In genomic region chr2:64945973-64946736, GRCh38 we compare ENCODE assay signal across 8 cellular contexts. TPM values are rescaled to one million over a fixed set of nuclear protein-coding genes. Genes with fewer than 3 reads are reported as not detected.
DNase-seq lines count a peak whose midpoint lies in the region; ATAC-seq and TF ChIP-seq lines count a peak whose summit lies in the region.

No MANE protein-coding gene starts in this region.

- H3K27me3 Mint-ChIP-seq in endothelial cell (ENCODE audit: unreplicated experiment) (peaks cover 2% of the 10 kb centered on the region), WTC11 (ENCODE audit: low read depth) (no peaks in the 10 kb centered on the region; the same call in 1 of the 2 replicates)

- no peak overlapping the region for H3K27ac Mint-ChIP-seq in endothelial cell (ENCODE audit: unreplicated experiment)
- no peak overlapping the region for H3K27ac Mint-ChIP-seq in WTC11

- POLR2A ChIA-PET in WTC11 (lab: Charles Lee) = no interaction called here

- TF ChIP-seq CTCF in AG10803 (conservative IDR thresholded peaks at IDR 0.05; ENCODE audit: low read length) (no peak), endothelial cell (IDR thresholded peaks at IDR 0.05; ENCODE audit: unreplicated experiment) (no peak), WTC11 (IDR thresholded peaks at IDR 0.05) (no peak)

- H3K9me3 Mint-ChIP-seq in endothelial cell (ENCODE audit: unreplicated experiment) (no peaks in the 10 kb centered on the region), WTC11 (no peaks in the 10 kb centered on the region)

- DNase-seq in AG10803 (ENCODE audit: low read depth) = peak; percentile 44
- DNase-seq in activated CD4-positive, CD25-positive, alpha-beta regulatory T cell treated with anti-CD3 and anti-CD28 coated beads, Interleukin-2, amount 50 U/mL, for 72 hours = peak; percentile 74
- peak; percentile 21 for DNase-seq in endothelial cell (ENCODE audit: low spot score)
- peak; percentile 29 for DNase-seq in stimulated activated CD8-positive, alpha-beta memory T cell treated with anti-CD3 and anti-CD28 coated beads, Interleukin-15, amount 100 ng/mL, for 24 hours (ENCODE audit: low read depth)
- no peak for DNase-seq in NCI-H1436 treated with DMSO at 0.1 percent for 48 hours (lab: John Stamatoyannopoulos, UW)
- no peak for DNase-seq in WTC11 (ENCODE audit: low spot score)

- H3K4me3 Mint-ChIP-seq in endothelial cell (ENCODE audit: unreplicated experiment) = no peak overlapping the region
- no peak overlapping the region for H3K4me3 Mint-ChIP-seq in WTC11

- CTCF ChIA-PET in WTC11 (lab: Charles Lee) = interaction anchor here (0.6 to 1.7 kb wide), 4 partner anchors 24 to 176 kb away, joined by 3 to 6 read pairs (median 4); no protein-coding TSS in a partner anchor

- H3K36me3 Mint-ChIP-seq in endothelial cell (ENCODE audit: low read depth, unreplicated experiment) (no peaks in the 10 kb centered on the region), WTC11 (no peaks in the 10 kb centered on the region)

- H3K4me1 Mint-ChIP-seq in endothelial cell (ENCODE audit: unreplicated experiment) (peaks cover 14% of the 10 kb centered on the region), WTC11 (peaks cover 22% of the 10 kb centered on the region)

- H3K4me3 ChIP-seq in AG10803 (ENCODE audit: low read length) = no peak overlapping the region

- ATAC-seq in GM19351 (IDR thresholded peaks at IDR 0.05; ENCODE audit: unreplicated experiment) = peak; percentile 92
- ATAC-seq in HG03432 (IDR thresholded peaks at IDR 0.05; ENCODE audit: unreplicated experiment) = peak; percentile 94
- no peak for ATAC-seq in WTC11

TF ChIP-seq in WTC11, 78 proteins besides CTCF, POLR2A, EP300 and RAD21:
- no peak for TF ChIP-seq ZNF121 (CRISPR knock-in tag; IDR thresholded peaks at IDR 0.05)
- TF ChIP-seq, protein P1, sequence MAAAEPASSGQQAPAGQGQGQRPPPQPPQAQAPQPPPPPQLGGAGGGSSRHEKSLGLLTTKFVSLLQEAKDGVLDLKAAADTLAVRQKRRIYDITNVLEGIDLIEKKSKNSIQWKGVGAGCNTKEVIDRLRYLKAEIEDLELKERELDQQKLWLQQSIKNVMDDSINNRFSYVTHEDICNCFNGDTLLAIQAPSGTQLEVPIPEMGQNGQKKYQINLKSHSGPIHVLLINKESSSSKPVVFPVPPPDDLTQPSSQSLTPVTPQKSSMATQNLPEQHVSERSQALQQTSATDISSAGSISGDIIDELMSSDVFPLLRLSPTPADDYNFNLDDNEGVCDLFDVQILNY (CRISPR knock-in tag; IDR thresholded peaks at IDR 0.05) = no peak

RNA-seq across cellular contexts. Expression of gene SLC1A4, which starts 43.0 kb away (rescaled TPM):
- 41.4 TPM for total RNA-seq in endothelial cell (ENCODE audit: unreplicated experiment)
- 0.73 to 1.6 TPM (median 0.80 TPM) in 3 replicates for total RNA-seq in WTC11 (2021)

Comparison
In these comparisons a context has a peak if more than half of its experiments do, and no peak if none do; other contexts are left out.
1. DNase-seq: peak in AG10803 (single experiment), activated CD4-positive, CD25-positive, alpha-beta regulatory T cell treated with anti-CD3 and anti-CD28 coated beads, Interleukin-2, amount 50 U/mL, for 72 hours (single experiment), endothelial cell (single experiment) and stimulated activated CD8-positive, alpha-beta memory T cell treated with anti-CD3 and anti-CD28 coated beads, Interleukin-15, amount 100 ng/mL, for 24 hours (single experiment); none in NCI-H1436 treated with DMSO at 0.1 percent for 48 hours (single experiment) and WTC11 (single experiment).
2. RNA of gene SLC1A4, which starts 43.0 kb away (total RNA-seq): 41.4 TPM in endothelial cell (single experiment); 0.73 to 1.6 TPM in WTC11; every median in the first group is over 10 times any median in the second.